Comparison of ENCODE assay signal across 8 cellular contexts in the genomic region with DNA sequence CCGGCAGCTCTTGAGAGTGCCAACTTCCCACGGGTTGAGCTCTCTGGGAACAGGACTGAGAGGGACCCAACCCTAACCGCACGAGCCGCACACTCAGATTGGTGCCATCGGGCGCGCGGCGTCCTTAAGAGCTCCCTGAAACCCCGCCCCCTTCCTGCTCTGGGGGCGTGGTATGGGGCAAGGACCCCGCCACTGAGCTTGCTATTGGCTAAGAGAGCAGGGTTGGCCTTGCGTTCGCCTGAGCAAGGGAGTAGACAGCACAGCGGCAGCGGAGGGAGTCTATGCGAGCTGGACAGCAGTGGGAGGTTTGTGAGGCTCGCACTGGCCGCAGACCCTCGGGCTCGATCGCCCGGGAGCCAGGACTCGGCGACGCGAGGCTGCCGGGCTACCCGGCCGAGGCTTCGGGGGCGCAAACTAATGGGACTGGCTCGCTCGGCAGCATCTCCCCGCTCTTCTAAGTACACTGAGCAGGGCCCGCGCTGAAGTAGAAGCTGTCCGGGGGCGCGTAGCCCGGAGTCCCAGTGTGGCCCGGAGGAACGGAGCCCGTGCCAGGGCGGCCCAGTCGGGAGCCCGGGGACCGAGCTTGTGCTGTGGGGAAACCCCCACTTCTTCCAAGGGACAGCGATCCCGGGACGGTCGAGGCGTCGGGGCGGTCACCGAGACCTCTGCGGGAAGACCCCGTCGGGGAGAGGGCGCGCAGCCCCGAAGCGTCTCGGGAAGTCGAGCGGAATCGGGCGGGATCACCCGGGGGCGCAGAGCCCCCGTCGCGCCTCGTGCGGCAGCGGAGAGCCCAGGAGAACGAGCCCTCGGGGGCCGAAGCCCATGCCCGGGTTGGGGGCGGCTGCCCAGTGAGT. TPM values are rescaled to one million over a fixed set of nuclear protein-coding genes. Genes with fewer than 3 reads are reported as not detected.
DNase-seq lines count a peak whose midpoint lies in the region; ATAC-seq and TF ChIP-seq lines count a peak whose summit lies in the region.

Gene EFNB1, plus strand, starts transcription at position 282 of the 854 bp plus-strand sequence. CDS start 756 bp downstream, outside the sequence.

- DNase-seq in NCI-H128 (lab: John Stamatoyannopoulos, UW; ENCODE audit: unreplicated experiment) (peak; percentile 93), SW480 (ENCODE audit: low spot score) (peak; percentile 97), cardiac septum (ENCODE audit: low spot score) (peak; percentile 94), pons (ENCODE audit: low spot score) (peak; percentile 95), transverse colon (peak; percentile 93)

- no peaks in the 10 kb centered on the region for H3K27me3 ChIP-seq in transverse colon

- in situ Hi-C loops in transverse colon (cut with MboI; ENCODE audit: low pct_ligation_motif_present in 1 of 4, low pct_unique_long_range_greater_than_20kb in 1 of 4, low sequenced_read_pairs in 3 of 4) = loop anchor here in 3 of 4 donors (5.0 to 10.0 kb wide), 3 partner anchors 388 to 456 kb away; no protein-coding TSS in a partner anchor

- H3K36me3 ChIP-seq in transverse colon = no peaks in the 10 kb centered on the region

- 0 to 36% (median 0%) methylated on average over 58 to 80 of the region's 82 CpGs for WGBS in adipose tissue, 3 donors
- WGBS in transverse colon (ENCODE audit: low coverage in 1 of 2), 2 donors = 43% methylated on average over 79 of the region's 82 CpGs; no CpG with 5 or more reads in 1 of the 2 donors

- intact Hi-C loops in cardiac septum (cut with DNase I) = loop anchor here (2.0 to 5.0 kb wide), 3 partner anchors 103 to 232 kb away; no protein-coding TSS in a partner anchor
- intact Hi-C loops in transverse colon (cut with DNase I; ENCODE audit: low total_unique reads) = loop anchor here (10.0 kb wide), 1 partner anchor 556 kb away; no protein-coding TSS in a partner anchor

- peak within 1 kb of the TSS; percentile 58 to 90 (median 72) for H3K4me3 ChIP-seq in transverse colon

- TF ChIP-seq POLR2A in GM10847 (IDR thresholded peaks at IDR 0.05; ENCODE audit: extremely low read depth, insufficient read length) (peak; percentile 27), transverse colon (IDR thresholded peaks at IDR 0.05) (peak; percentile 98)

- TF ChIP-seq EP300 in transverse colon (IDR thresholded peaks at IDR 0.05; ENCODE audit: low read depth) = no peak

- no peaks in the 10 kb centered on the region for H3K9me3 ChIP-seq in transverse colon

- H3K4me1 ChIP-seq in transverse colon = peaks cover 0 to 23% (median 11%) of the 10 kb centered on the region in 4 donors

- H3K27ac ChIP-seq in adipose tissue (ENCODE audit: low read depth, low read length) = no peak within 1 kb of the TSS
- peak within 1 kb of the TSS; percentile 84 to 94 (median 87) for H3K27ac ChIP-seq in transverse colon

- no peak for TF ChIP-seq CTCF in transverse colon (IDR thresholded peaks at IDR 0.05)

- peak; percentile 95 for ATAC-seq in HG02623 (IDR thresholded peaks at IDR 0.05; ENCODE audit: unreplicated experiment)

RNA-seq across cellular contexts. Expression of gene EFNB1, which starts in this region (rescaled TPM):
- polyA plus RNA-seq in adipose tissue = 10 to 100 TPM in 2 of 3 donors, 1 to 10 TPM in 1; 9.8 to 60.4 (median 31.3) TPM
- total RNA-seq in cardiac septum (27.9 TPM), transverse colon (10 to 100 TPM; 54.1 to 85.3 (median 69.0) TPM)
